In the genomic region with DNA sequence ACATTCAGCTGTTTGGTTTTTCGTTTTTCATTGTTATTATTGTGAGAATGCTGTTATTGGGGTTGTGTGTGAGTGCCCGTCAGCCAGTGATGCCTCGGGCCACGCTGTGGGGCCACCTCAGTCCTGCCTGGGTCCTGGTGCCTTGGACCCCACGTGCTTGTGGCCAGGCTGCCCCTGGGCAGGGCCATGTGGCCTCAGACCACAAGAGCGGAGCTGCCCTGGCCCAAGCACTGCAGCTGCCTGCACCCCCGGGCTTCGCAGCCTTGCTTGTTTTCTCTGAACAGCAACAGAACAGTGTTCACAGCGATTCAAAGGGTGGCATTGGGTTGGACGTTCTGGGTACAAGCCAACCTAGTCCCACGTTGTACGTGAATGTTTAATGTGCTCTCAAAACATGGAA, we compare ENCODE assay signal across 16 cellular contexts. TPM values are rescaled to one million over a fixed set of nuclear protein-coding genes. Genes with fewer than 3 reads are reported as not detected.
DNase-seq lines count a peak whose midpoint lies in the region; ATAC-seq, FAIRE-seq and TF ChIP-seq lines count a peak whose summit lies in the region.
"Had no signal": no experiment of that assay in that cellular context is flagged by ENCODE, and none has a peak within 500 bp of the region (broad histone marks: within the 10 kb centered on the region; RNA-seq: fewer than 3 reads in every experiment).

No MANE protein-coding gene starts in this region.

- H3K4me1 Mint-ChIP-seq in WTC11 = peaks cover 30% of the 10 kb centered on the region
- peaks cover 35% of the 10 kb centered on the region for H3K4me1 Mint-ChIP-seq in CD8-positive, alpha-beta T cell (ENCODE audit: low read depth)

- in situ Hi-C loops in Panc1 (cut with HindIII; ENCODE audit: low pct_unique_long_range_greater_than_20kb, low sequenced_read_pairs) = no loop called here

- POLR2A ChIA-PET in Panc1 (lab: Charles Lee) = no interaction called here
- POLR2A ChIA-PET in WTC11 (lab: Charles Lee) = no interaction called here
- POLR2A ChIA-PET in CD8-positive, alpha-beta T cell (lab: Charles Lee) = no interaction called here

- 0 out of 2 replicates have a peak, but pooled peaks have one; percentile 11 for ATAC-seq in Panc1
- ATAC-seq in WTC11 = no peak
- no peak for ATAC-seq in psoas muscle
- ATAC-seq in CD8-positive, alpha-beta T cell = no peak
- no peak for ATAC-seq in GM21619 (IDR thresholded peaks at IDR 0.05; ENCODE audit: unreplicated experiment)

- H3K4me3 Mint-ChIP-seq in WTC11 = no peak overlapping the region
- no peak overlapping the region for H3K4me3 Mint-ChIP-seq in CD8-positive, alpha-beta T cell
- H3K4me3 Mint-ChIP-seq: IgD-negative memory B cell had no signal

- no peak overlapping the region for H3K9ac ChIP-seq in kidney (ENCODE audit: low read length in 2 of 2)

- H3K27ac ChIP-seq in Panc1 (ENCODE audit: low read length) (no peak overlapping the region), kidney (ENCODE audit: low read depth in 2 of 2, low read length in 2 of 2) (no peak overlapping the region), psoas muscle (no peak overlapping the region), esophagus squamous epithelium (no peak overlapping the region)
- no peak overlapping the region for H3K27ac ChIP-seq in CD8-positive, alpha-beta T cell (ENCODE audit: low read depth, low read length)
- H3K27ac ChIP-seq: Peyer's patch had no signal

- no peak overlapping the region for H3K27ac Mint-ChIP-seq in WTC11
- no peak overlapping the region for H3K27ac Mint-ChIP-seq in CD8-positive, alpha-beta T cell
- H3K27ac Mint-ChIP-seq: IgD-negative memory B cell had no signal

- 82 to 85% (median 84%) methylated on average over 12 of the region's 12 CpGs for WGBS in psoas muscle, 3 donors
- WGBS in esophagus squamous epithelium, 2 donors = 82 to 86% methylated on average over 5 to 10 of the region's 12 CpGs

- intact Hi-C loops in Panc1 (cut with micrococcal nuclease; ENCODE audit: unreplicated experiment) (no loop called here), kidney (cut with DNase I) (no loop called here), psoas muscle (cut with DNase I) (no loop called here), esophagus squamous epithelium (cut with DNase I) (no loop called here)
- intact Hi-C loops in CD8-positive, alpha-beta T cell (cut with DNase I, micrococcal nuclease) = no loop called here

- H3K4me1 ChIP-seq in Panc1 (ENCODE audit: control insufficient read depth, insufficient read depth, low read length) (peaks cover 40% of the 10 kb centered on the region), kidney (ENCODE audit: control insufficient read depth in 1 of 2, insufficient read depth in 1 of 2, low read depth in 1 of 2, low read length in 2 of 2) (peaks cover 4 to 14% of the 10 kb centered on the region in 2 donors), psoas muscle (peaks cover 13% of the 10 kb centered on the region), esophagus squamous epithelium (peaks cover 5 to 49% (median 22%) of the 10 kb centered on the region in 3 donors)
- no peaks in the 10 kb centered on the region for H3K4me1 ChIP-seq in CD8-positive, alpha-beta T cell (ENCODE audit: insufficient read depth, low read length)

- BruUV-seq in Panc1 (replicated peaks; lab: Mats Ljungman, UMichigan) = no TSS peak

- H3K9me3 ChIP-seq in Panc1 (ENCODE audit: control insufficient read depth, insufficient read depth, low read depth, low read length) (no peaks in the 10 kb centered on the region), kidney (ENCODE audit: control insufficient read depth in 1 of 2, low read length in 2 of 2) (no peaks in the 10 kb centered on the region), psoas muscle (no peaks in the 10 kb centered on the region), esophagus squamous epithelium (no peaks in the 10 kb centered on the region)
- no peaks in the 10 kb centered on the region for H3K9me3 ChIP-seq in CD8-positive, alpha-beta T cell (ENCODE audit: low read length)
- H3K9me3 ChIP-seq: Peyer's patch had no signal

- CTCF ChIA-PET in Panc1 (lab: Charles Lee) = no interaction called here
- CTCF ChIA-PET in WTC11 (lab: Charles Lee) = interaction anchor here (1.0 to 3.9 kb wide), 2 partner anchors 27 to 85 kb away, joined by 3 to 24 read pairs; no protein-coding TSS in a partner anchor
- CTCF ChIA-PET in CD8-positive, alpha-beta T cell (lab: Charles Lee) = interaction anchor here (1.7 kb wide), 1 partner anchor 27 kb away, joined by 5 read pairs; no protein-coding TSS in a partner anchor

- H3K4me3 ChIP-seq in Panc1 (ENCODE audit: low read depth in 2 of 2, low read length in 2 of 2) = no peak overlapping the region
- no peak overlapping the region for H3K4me3 ChIP-seq in kidney (ENCODE audit: low read length in 2 of 2)
- H3K4me3 ChIP-seq in psoas muscle = no peak overlapping the region
- H3K4me3 ChIP-seq in CD8-positive, alpha-beta T cell (ENCODE audit: low read depth, low read length) = no peak overlapping the region
- H3K4me3 ChIP-seq in esophagus squamous epithelium = no peak overlapping the region
- H3K4me3 ChIP-seq: Peyer's patch had no signal

- FAIRE-seq in kidney (lab: Jason Lieb, UNC) = no peak

- no peaks in the 10 kb centered on the region for H3K27me3 Mint-ChIP-seq in WTC11 (ENCODE audit: low read depth)
- H3K27me3 Mint-ChIP-seq in CD8-positive, alpha-beta T cell (ENCODE audit: low read depth) = no peaks in the 10 kb centered on the region
- H3K27me3 Mint-ChIP-seq: IgD-negative memory B cell had no signal

- TF ChIP-seq POLR2A in esophagus squamous epithelium (IDR thresholded peaks at IDR 0.05) = no peak

- peaks cover 2% of the 10 kb centered on the region; the same call in 1 of the 2 replicates for H3K36me3 ChIP-seq in Panc1 (ENCODE audit: control insufficient read depth, insufficient read depth, low read length)
- H3K36me3 ChIP-seq in kidney (ENCODE audit: control insufficient read depth in 1 of 2, insufficient read depth in 2 of 2, low read length in 2 of 2) = peaks cover 12 to 29% of the 10 kb centered on the region in 2 donors
- H3K36me3 ChIP-seq in psoas muscle (ENCODE audit: insufficient read depth in 1 of 2, low read depth in 1 of 2) = peaks cover 2 to 62% of the 10 kb centered on the region in 2 donors
- peaks cover 12% of the 10 kb centered on the region for H3K36me3 ChIP-seq in CD8-positive, alpha-beta T cell (ENCODE audit: insufficient read depth, low read length)
- H3K36me3 ChIP-seq in esophagus squamous epithelium = peaks cover 6 to 99% (median 18%) of the 10 kb centered on the region in 3 donors

- DNase-seq in Panc1 (ENCODE audit: low read depth, low spot score) = no peak
- DNase-seq in WTC11 (ENCODE audit: low spot score) = no peak
- DNase-seq in kidney = peak; percentile 68
- peak; percentile 18 to 38 for DNase-seq in psoas muscle
- DNase-seq in CD8-positive, alpha-beta T cell = no peak
- no peak for DNase-seq in esophagus squamous epithelium (lab: John Stamatoyannopoulos, UW)
- DNase-seq: DMS 273 treated with DMSO at 0.1 percent for 48 hours, HCEC 1CT, NCI-H1436, NCI-H2081, NCI-H510A treated with DMSO at 0.1 percent for 48 hours, Peyer's patch, SHP77 treated with DMSO at 0.1 percent for 48 hours had no signal

- TF ChIP-seq CTCF in Panc1 (IDR thresholded peaks at IDR 0.05) = no peak
- no peak for TF ChIP-seq CTCF in WTC11 (IDR thresholded peaks at IDR 0.05)
- TF ChIP-seq CTCF in kidney (IDR thresholded peaks at IDR 0.05; ENCODE audit: borderline replicate concordance, extremely low read depth, insufficient read depth) = no peak
- no peak for TF ChIP-seq CTCF in psoas muscle (IDR thresholded peaks at IDR 0.05)
- no peak for TF ChIP-seq CTCF in CD8-positive, alpha-beta T cell (IDR thresholded peaks at IDR 0.05)
- TF ChIP-seq CTCF in esophagus squamous epithelium (IDR thresholded peaks at IDR 0.05) = no peak

- H3K9me3 Mint-ChIP-seq in WTC11 = peaks cover 5% of the 10 kb centered on the region
- H3K9me3 Mint-ChIP-seq in CD8-positive, alpha-beta T cell = no peaks in the 10 kb centered on the region
- H3K9me3 Mint-ChIP-seq: IgD-negative memory B cell had no signal

- H3K27me3 ChIP-seq in Panc1 (ENCODE audit: control insufficient read depth, insufficient read depth, low read length) = no peaks in the 10 kb centered on the region
- H3K27me3 ChIP-seq in psoas muscle (ENCODE audit: insufficient read depth in 3 of 3, low read length in 2 of 3) = no peaks in the 10 kb centered on the region
- H3K27me3 ChIP-seq in CD8-positive, alpha-beta T cell (ENCODE audit: insufficient read depth, low read length) = no peaks in the 10 kb centered on the region
- H3K27me3 ChIP-seq in esophagus squamous epithelium = no peaks in the 10 kb centered on the region
- H3K27me3 ChIP-seq: Peyer's patch had no signal

- peaks cover 52% of the 10 kb centered on the region for H3K36me3 Mint-ChIP-seq in WTC11
- peaks cover 69% of the 10 kb centered on the region for H3K36me3 Mint-ChIP-seq in CD8-positive, alpha-beta T cell

TF ChIP-seq in WTC11, 78 proteins besides CTCF, POLR2A, EP300 and RAD21:
- no peak for TF ChIP-seq ZNF232 (CRISPR knock-in tag; IDR thresholded peaks at IDR 0.05)
- TF ChIP-seq ESRRA (CRISPR knock-in tag; IDR thresholded peaks at IDR 0.05; ENCODE audit: borderline replicate concordance) = no peak
- TF ChIP-seq ZNF121 (CRISPR knock-in tag; IDR thresholded peaks at IDR 0.05) = peak; percentile 66
- no peak for TF ChIP-seq RORB (CRISPR knock-in tag; IDR thresholded peaks at IDR 0.05)
TF ChIP-seq in WTC11: peak in this region for 1.

RNA-seq across cellular contexts. Expression of a gene that starts 56.9 kb away (rescaled TPM):
- total RNA-seq in Panc1 (2021; ENCODE audit: unreplicated experiment) = 6.7 TPM
- 15.0 TPM for polyA plus RNA-seq in Panc1 (2012; ENCODE audit: insufficient read length)
- 1.5 to 3.5 TPM (median 2.0 TPM) in 3 replicates for total RNA-seq in WTC11 (2021)
- 10.2 TPM for total RNA-seq in kidney
- 3.9 TPM for polyA plus RNA-seq in kidney (ENCODE audit: insufficient read depth, low read depth, low replicate concordance)
- total RNA-seq in psoas muscle = 1 to 10 TPM; 1.3 to 1.6 (median 1.5) TPM
- 1 to 10 TPM in 1 of 3 donors, under 1 TPM in 2; 0.44 to 2.3 (median 0.66) TPM for polyA plus RNA-seq in psoas muscle
- 1 to 10 TPM; 1.1 to 1.2 TPM for total RNA-seq in CD8-positive, alpha-beta T cell
- under 1 TPM in 2 of 4 donors, not detected in 2; 0.44 to 0.57 TPM for total RNA-seq in esophagus squamous epithelium
- total RNA-seq: Daoy had no signal
- polyA plus RNA-seq: IgD-negative memory B cell had no signal

Comparison
In these comparisons a context has a peak if more than half of its experiments do, and no peak if none do; other contexts are left out.
1. DNase-seq: peak in kidney (single experiment) and psoas muscle (2 of 2); none in Panc1 (single experiment), WTC11 (single experiment), CD8-positive, alpha-beta T cell (0 of 7) and esophagus squamous epithelium (single experiment).